1 cellular context compared by ENCODE assay signal in genomic region chr2:161161074-161161577, GRCh38.
TF ChIP-seq lines count a peak whose summit lies in the region.

No MANE protein-coding gene starts in this region.

TF ChIP-seq in WTC11, 78 proteins besides CTCF, POLR2A, EP300 and RAD21 (continued from another document):
- TF ChIP-seq ATF6 (CRISPR knock-in tag; IDR thresholded peaks at IDR 0.05) (no peak), ZSCAN18 (CRISPR knock-in tag; IDR thresholded peaks at IDR 0.05) (no peak), HMGXB4 (CRISPR knock-in tag; IDR thresholded peaks at IDR 0.05) (no peak), CBFB (CRISPR knock-in tag; IDR thresholded peaks at IDR 0.05; ENCODE audit: low read depth) (no peak), TEAD4 (CRISPR knock-in tag; IDR thresholded peaks at IDR 0.05) (no peak), MYBL2 (CRISPR knock-in tag; IDR thresholded peaks at IDR 0.05) (no peak)
